In genomic region chr11:47541070-47541469, GRCh38 we compare ENCODE assay signal across 1 cellular context.
TF ChIP-seq lines count a peak whose summit lies in the region.

No MANE protein-coding gene starts in this region.

TF ChIP-seq in A549, 52 proteins besides CTCF, POLR2A, EP300 and RAD21:
- TF ChIP-seq PHF8 (IDR thresholded peaks at IDR 0.05; ENCODE audit: borderline replicate concordance, low read depth) (no peak), ZNF302 (CRISPR knock-in tag; IDR thresholded peaks at IDR 0.05) (no peak), MYC (IDR thresholded peaks at IDR 0.05; ENCODE audit: borderline replicate concordance, low read length) (no peak), JUN (IDR thresholded peaks at IDR 0.05) (no peak), CHD2 (IDR thresholded peaks at IDR 0.05; ENCODE audit: low read length, partially characterized antibody) (no peak), NFE2L2 (conservative IDR thresholded peaks at IDR 0.05; ENCODE audit: low read length) (no peak), SREBF2 (IDR thresholded peaks at IDR 0.05) (no peak), JUNB (IDR thresholded peaks at IDR 0.05) (no peak), NR3C1 (IDR thresholded peaks at IDR 0.05) (no peak)
